8 cellular contexts compared by ENCODE assay signal in genomic region chr11:69950120-69950519, GRCh38.
DNase-seq lines count a peak whose midpoint lies in the region; ATAC-seq, FAIRE-seq and TF ChIP-seq lines count a peak whose summit lies in the region.

No MANE protein-coding gene starts in this region.

- no peaks in the 10 kb centered on the region for H3K36me3 ChIP-seq in right atrium auricular region

- peak; percentile 52 to 68 for DNase-seq in A549 (ENCODE audit: low read depth in 1 of 2, low spot score in 1 of 2)
- peak; percentile 39 for DNase-seq in GM10266 (ENCODE audit: extremely low spot score)
- DNase-seq in SK-MEL-5 (ENCODE audit: low read depth, low spot score): peak; percentile 86
- no peak for DNase-seq in right atrium auricular region (ENCODE audit: low spot score)
- DNase-seq in NCI-H446 (lab: John Stamatoyannopoulos, UW): no peak
- DNase-seq in NCI-H510A treated with DMSO at 0.1 percent for 48 hours (lab: John Stamatoyannopoulos, UW): no peak

- H3K9me3 ChIP-seq in A549: peaks cover 8% of the 10 kb centered on the region
- no peaks in the 10 kb centered on the region for H3K9me3 ChIP-seq in right atrium auricular region

- POLR2A ChIA-PET in A549 (lab: Yijun Ruan, JAX): no interaction called here

- TF ChIP-seq EP300 in A549 (IDR thresholded peaks at IDR 0.05): no peak

- H3K4me3 ChIP-seq in A549: no peak overlapping the region
- no peak overlapping the region for H3K4me3 ChIP-seq in right atrium auricular region

- TF ChIP-seq POLR2A in A549 (IDR thresholded peaks at IDR 0.05; ENCODE audit: low read length): no peak

- H3K4me1 ChIP-seq in A549 (peaks cover 29% of the 10 kb centered on the region), right atrium auricular region (peaks cover 0 to 18% of the 10 kb centered on the region in 2 donors)

- TF ChIP-seq CTCF in A549 (IDR thresholded peaks at IDR 0.05) (peak; percentile 38), GM10266 (IDR thresholded peaks at IDR 0.05; ENCODE audit: control insufficient read depth, insufficient read depth, low read depth, missing control alignments) (peak; percentile 38), right atrium auricular region (IDR thresholded peaks at IDR 0.05) (peak; percentile 14 to 47)

- peak in 1 of 2 experiments; percentile 21; a peak in 3 of 6 replicates for ATAC-seq in A549
- ATAC-seq in HG03432 (IDR thresholded peaks at IDR 0.05; ENCODE audit: unreplicated experiment): no peak
- ATAC-seq in HG02885 (IDR thresholded peaks at IDR 0.05; ENCODE audit: poor library complexity, unreplicated experiment): no peak

- H3K27ac ChIP-seq in A549 (peak overlapping the region; percentile 88 to 93), right atrium auricular region (no peak overlapping the region)

- H3K27me3 ChIP-seq in right atrium auricular region: no peaks in the 10 kb centered on the region

- WGBS in A549 (ENCODE audit: missing lambda C conversion rate): 80% methylated on average over 5 of the region's 8 CpGs

- peak overlapping the region; percentile 69 for H3K4me2 ChIP-seq in A549

- in situ Hi-C loops in SK-MEL-5 (cut with HindIII; ENCODE audit: low pct_unique_long_range_greater_than_20kb, low sequenced_read_pairs): no loop called here

- CTCF ChIA-PET in A549 (lab: Yijun Ruan, JAX): interaction anchor here (0.6 to 3.6 kb wide), 9 partner anchors 11 to 248 kb away, joined by 3 to 19 read pairs (median 5); no protein-coding TSS in a partner anchor

- FAIRE-seq in A549 (lab: Jason Lieb, UNC): no peak

- TF ChIP-seq RAD21 in A549 (conservative IDR thresholded peaks at IDR 0.05 in 1 of 2, IDR thresholded peaks at IDR 0.05 in 1 of 2): peak in 1 of 2 experiments; percentile 47; a peak in 2 of 5 replicates

TF ChIP-seq in A549, 52 proteins besides CTCF, POLR2A, EP300 and RAD21:
- TF ChIP-seq ELK1 (IDR thresholded peaks at IDR 0.05; ENCODE audit: low read depth, low read length): no peak
- no peak for TF ChIP-seq ZC3H11A (IDR thresholded peaks at IDR 0.05)
- TF ChIP-seq MYC (IDR thresholded peaks at IDR 0.05; ENCODE audit: borderline replicate concordance, low read length): no peak
- no peak for TF ChIP-seq ZNF302 (CRISPR knock-in tag; IDR thresholded peaks at IDR 0.05)
- no peak for TF ChIP-seq ZFP36 (IDR thresholded peaks at IDR 0.05; ENCODE audit: borderline replicate concordance, partially characterized antibody)
- no peak for TF ChIP-seq CHD2 (IDR thresholded peaks at IDR 0.05; ENCODE audit: low read length, partially characterized antibody)
- TF ChIP-seq, protein P1, sequence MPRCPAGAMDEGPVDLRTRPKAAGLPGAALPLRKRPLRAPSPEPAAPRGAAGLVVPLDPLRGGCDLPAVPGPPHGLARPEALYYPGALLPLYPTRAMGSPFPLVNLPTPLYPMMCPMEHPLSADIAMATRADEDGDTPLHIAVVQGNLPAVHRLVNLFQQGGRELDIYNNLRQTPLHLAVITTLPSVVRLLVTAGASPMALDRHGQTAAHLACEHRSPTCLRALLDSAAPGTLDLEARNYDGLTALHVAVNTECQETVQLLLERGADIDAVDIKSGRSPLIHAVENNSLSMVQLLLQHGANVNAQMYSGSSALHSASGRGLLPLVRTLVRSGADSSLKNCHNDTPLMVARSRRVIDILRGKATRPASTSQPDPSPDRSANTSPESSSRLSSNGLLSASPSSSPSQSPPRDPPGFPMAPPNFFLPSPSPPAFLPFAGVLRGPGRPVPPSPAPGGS (IDR thresholded peaks at IDR 0.05): no peak
- TF ChIP-seq, protein P2, sequence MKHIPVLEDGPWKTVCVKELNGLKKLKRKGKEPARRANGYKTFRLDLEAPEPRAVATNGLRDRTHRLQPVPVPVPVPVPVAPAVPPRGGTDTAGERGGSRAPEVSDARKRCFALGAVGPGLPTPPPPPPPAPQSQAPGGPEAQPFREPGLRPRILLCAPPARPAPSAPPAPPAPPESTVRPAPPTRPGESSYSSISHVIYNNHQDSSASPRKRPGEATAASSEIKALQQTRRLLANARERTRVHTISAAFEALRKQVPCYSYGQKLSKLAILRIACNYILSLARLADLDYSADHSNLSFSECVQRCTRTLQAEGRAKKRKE (CRISPR knock-in tag; IDR thresholded peaks at IDR 0.05; ENCODE audit: low read depth): no peak

Comparison
In these comparisons a context has a peak if more than half of its experiments do, and no peak if none do; other contexts are left out.
1. DNase-seq: peak in A549 (2 of 2), GM10266 (single experiment) and SK-MEL-5 (single experiment); none in right atrium auricular region (single experiment), NCI-H446 (0 of 2) and NCI-H510A treated with DMSO at 0.1 percent for 48 hours (single experiment).
2. H3K27ac ChIP-seq: peak in A549 (2 of 2); none in right atrium auricular region (0 of 2).
3. Peak in every context shown above with its lines, with median percentiles within 50 percentile points of each other: CTCF ChIP-seq.